ENCODE assay signal across 31 cellular contexts in the genomic region with DNA sequence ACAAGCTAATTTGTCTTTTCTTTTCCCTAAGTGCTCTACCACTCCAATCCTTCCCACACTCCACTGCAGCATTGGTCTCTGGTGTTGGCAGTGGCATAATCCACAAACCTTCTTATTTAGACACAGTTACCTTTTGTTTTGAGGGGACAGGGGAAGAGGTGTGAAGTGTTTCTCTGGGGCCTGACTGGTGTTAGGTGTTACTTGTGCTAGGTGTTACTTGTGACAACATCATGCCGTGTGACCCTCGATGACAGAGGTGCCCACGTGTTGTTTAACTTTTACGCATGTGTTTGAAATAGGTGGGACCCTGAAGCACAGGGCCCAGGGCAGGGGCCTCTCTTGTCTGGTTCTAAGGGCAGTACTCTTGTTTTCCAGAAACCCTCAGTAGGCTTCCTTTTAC.
"Had no signal": no experiment of that assay in that cellular context is flagged by ENCODE, and none has a peak within 500 bp of the region (broad histone marks: within the 10 kb centered on the region; RNA-seq: fewer than 3 reads in every experiment).

No MANE protein-coding gene starts in this region.

- DNase-seq: activated B cell treated with CpG ODN at 0.5 μM for 24 hours; activated CD4-positive, alpha-beta memory T cell treated with anti-CD3 and anti-CD28 coated beads for 36 hours; activated CD4-positive, alpha-beta T cell treated with anti-CD3 and anti-CD28 coated beads for 36 hours; activated CD4-positive, alpha-beta T cell treated with anti-CD3 and anti-CD28 coated beads, Interleukin-2, amount 10 ng/mL, durations not matched to agents 24 days and 14 days; activated CD4-positive, CD25-positive, alpha-beta regulatory T cell treated with anti-CD3 and anti-CD28 coated beads, Interleukin-2, amount 50 U/mL, for 72 hours; activated CD8-positive, alpha-beta memory T cell treated with anti-CD3 and anti-CD28 coated beads, Interleukin-2, amount 10 ng/mL, durations not matched to agents 7 days and 5 days; activated CD8-positive, alpha-beta memory T cell treated with anti-CD3 and anti-CD28 coated beads, Interleukin-2, amount 50 U/mL, for 4 hours; activated CD8-positive, alpha-beta T cell treated with anti-CD3 and anti-CD28 coated beads, Interleukin-2, amount 10 ng/mL, durations not matched to agents 7 days and 5 days; activated gamma-delta T cell treated with Interleukin-2 at 50 U/mL for 16 hours; activated naive CD4-positive, alpha-beta T cell treated with anti-CD3 and anti-CD28 coated beads, Interleukin-2, amount 50 U/mL, for 16 hours; activated naive CD4-positive, alpha-beta T cell treated with Interleukin-2 at 50 U/mL for 16 hours; activated T-cell treated with anti-CD3 and anti-CD28 coated beads, Interleukin-2, amount 50 U/mL, for 1 hour; activated T-cell treated with anti-CD3 and anti-CD28 coated beads, Interleukin-2, amount 50 U/mL, for 48 hours; amniotic stem cell; anterior cingulate cortex; body of pancreas; caudate nucleus; cortex of kidney; dermis blood vessel endothelial cell; effector CD4-positive, alpha-beta T cell; effector memory CD8-positive, alpha-beta T cell; erythroblast; foreskin keratinocyte; gastrocnemius medialis; glutamatergic neuron; T-helper 1 cell; T-helper 17 cell; T1000; WERI-Rb-1 had no signal

- H3K27ac ChIP-seq: body of pancreas, esophagus muscularis mucosa, foreskin keratinocyte, gastrocnemius medialis, WERI-Rb-1 had no signal

- ATAC-seq: activated CD4-positive, alpha-beta T cell treated with anti-CD3 and anti-CD28 coated beads for 36 hours; activated CD8-positive, alpha-beta memory T cell treated with anti-CD3 and anti-CD28 coated beads, Interleukin-2, amount 10 ng/mL, durations not matched to agents 7 days and 5 days; activated CD8-positive, alpha-beta T cell treated with anti-CD3 and anti-CD28 coated beads, Interleukin-2, amount 10 ng/mL, durations not matched to agents 7 days and 5 days; body of pancreas; effector memory CD8-positive, alpha-beta T cell; foreskin keratinocyte; gastrocnemius medialis; T-helper 17 cell had no signal

- FAIRE-seq: colon had no signal

- H3K4me3 ChIP-seq: body of pancreas, esophagus muscularis mucosa, gastrocnemius medialis had no signal

- H3K4me1 ChIP-seq: body of pancreas, foreskin keratinocyte had no signal

- H3K9me3 ChIP-seq: gastrocnemius medialis had no signal

- H3K36me3 ChIP-seq: esophagus muscularis mucosa, gastrocnemius medialis, WERI-Rb-1 had no signal

- H3K27me3 ChIP-seq: body of pancreas, esophagus muscularis mucosa, foreskin keratinocyte, gastrocnemius medialis had no signal
